1 cellular context compared by ENCODE assay signal in genomic region chr17:42034059-42034458, GRCh38.
TF ChIP-seq lines count a peak whose summit lies in the region.

No MANE protein-coding gene starts in this region.

TF ChIP-seq in K562, 482 proteins besides CTCF, POLR2A, EP300 and RAD21 (continued from another document):
- TF ChIP-seq GMEB1 (CRISPR knock-in tag; IDR thresholded peaks at IDR 0.05): no peak
- no peak for TF ChIP-seq HES1 (IDR thresholded peaks at IDR 0.05; ENCODE audit: low read depth)
- no peak for TF ChIP-seq ETV6 (IDR thresholded peaks at IDR 0.05; ENCODE audit: borderline replicate concordance in 1 of 2, low read depth in 2 of 2, low read length in 1 of 2)
- no peak for TF ChIP-seq ETV6 (CRISPR knock-in tag; IDR thresholded peaks at IDR 0.05; ENCODE audit: borderline replicate concordance)
- no peak for TF ChIP-seq PRMT5 (CRISPR knock-in tag; IDR thresholded peaks at IDR 0.05)
- TF ChIP-seq ZNF175 (CRISPR knock-in tag; IDR thresholded peaks at IDR 0.05; ENCODE audit: low read depth): no peak
- TF ChIP-seq CHCHD3 (CRISPR knock-in tag; IDR thresholded peaks at IDR 0.05): no peak
- TF ChIP-seq BRCA1 (IDR thresholded peaks at IDR 0.05): no peak
- TF ChIP-seq BRCA1 (CRISPR knock-in tag; IDR thresholded peaks at IDR 0.05): no peak
- TF ChIP-seq ZNF444 (CRISPR knock-in tag; IDR thresholded peaks at IDR 0.05): no peak
- TF ChIP-seq PRDM10 (IDR thresholded peaks at IDR 0.05; ENCODE audit: partially characterized antibody): peak; percentile 57
- no peak for TF ChIP-seq CLOCK (CRISPR knock-in tag; IDR thresholded peaks at IDR 0.05; ENCODE audit: borderline replicate concordance)
- no peak for TF ChIP-seq SIN3A (IDR thresholded peaks at IDR 0.05; ENCODE audit: borderline replicate concordance in 2 of 2, control insufficient read depth in 1 of 2, low read depth in 2 of 2, low read length in 2 of 2)
- no peak for TF ChIP-seq THAP12 (CRISPR knock-in tag; IDR thresholded peaks at IDR 0.05)
- no peak for TF ChIP-seq ZBED1 (IDR thresholded peaks at IDR 0.05)
